In genomic region chr22:43128928-43129424, GRCh38 we compare ENCODE assay signal across 7 cellular contexts. TPM values are rescaled to one million over a fixed set of nuclear protein-coding genes. Genes with fewer than 3 reads are reported as not detected.
DNase-seq lines count a peak whose midpoint lies in the region; ATAC-seq and TF ChIP-seq lines count a peak whose summit lies in the region.
"Had no signal": no experiment of that assay in that cellular context is flagged by ENCODE, and none has a peak within 500 bp of the region (broad histone marks: within the 10 kb centered on the region; RNA-seq: fewer than 3 reads in every experiment).

No MANE protein-coding gene starts in this region.

- DNase-seq in GM13976 (ENCODE audit: low spot score) (peak; percentile 69), NCI-H2196 (lab: John Stamatoyannopoulos, UW; ENCODE audit: unreplicated experiment) (peak; percentile 85), lower lobe of right lung (no peak), heart left ventricle (no peak), amygdala (lab: John Stamatoyannopoulos, UW) (no peak)
- DNase-seq: GDM1 had no signal

- H3K36me3 ChIP-seq in lower lobe of right lung (peaks cover 21% of the 10 kb centered on the region), heart left ventricle (peaks cover 0 to 25% (median 12%) of the 10 kb centered on the region in 9 donors)

- ATAC-seq in lower lobe of right lung (peak; percentile 22 to 39), heart left ventricle (no peak), SK-N-SH treated with all-trans-retinoic acid at 6 μM for 48 hours (no peak)

- 73 to 81% (median 77%) methylated on average over 20 of the region's 20 CpGs for WGBS in heart left ventricle, 4 donors

- no peak overlapping the region for H3K27ac ChIP-seq in lower lobe of right lung
- no peak overlapping the region for H3K27ac ChIP-seq in heart left ventricle

- H3K4me3 ChIP-seq in lower lobe of right lung (no peak overlapping the region), heart left ventricle (no peak overlapping the region)

- peaks cover 19% of the 10 kb centered on the region for H3K4me1 ChIP-seq in lower lobe of right lung
- peaks cover 0 to 21% (median 9%) of the 10 kb centered on the region in 12 donors for H3K4me1 ChIP-seq in heart left ventricle

- in situ Hi-C loops in GM13976 (cut with MboI; ENCODE audit: low sequenced_read_pairs, unreplicated experiment) = no loop called here

- intact Hi-C loops in lower lobe of right lung (cut with DNase I) (no loop called here), heart left ventricle (cut with DNase I) (no loop called here)

- TF ChIP-seq CTCF in GM13976 (IDR thresholded peaks at IDR 0.05; ENCODE audit: borderline replicate concordance, control extremely low read depth, extremely low read depth, insufficient read depth, missing control alignments) = no peak
- no peak for TF ChIP-seq CTCF in lower lobe of right lung (IDR thresholded peaks at IDR 0.05)
- TF ChIP-seq CTCF in heart left ventricle (IDR thresholded peaks at IDR 0.05) = no peak

- TF ChIP-seq POLR2A in heart left ventricle (IDR thresholded peaks at IDR 0.05) = no peak

- H3K9me3 ChIP-seq in lower lobe of right lung = no peaks in the 10 kb centered on the region
- H3K9me3 ChIP-seq in heart left ventricle = no peaks in the 10 kb centered on the region

- H3K27me3 ChIP-seq in lower lobe of right lung (ENCODE audit: low read depth) = no peaks in the 10 kb centered on the region
- no peaks in the 10 kb centered on the region for H3K27me3 ChIP-seq in heart left ventricle

TF ChIP-seq in SK-N-SH treated with all-trans-retinoic acid at 6 μM for 48 hours, 23 proteins besides CTCF, POLR2A, EP300 and RAD21:
- TF ChIP-seq TSHZ2 (CRISPR knock-in tag; IDR thresholded peaks at IDR 0.05) (no peak), GLIS3 (CRISPR knock-in tag; IDR thresholded peaks at IDR 0.05) (no peak), ZNF8 (CRISPR knock-in tag; IDR thresholded peaks at IDR 0.05) (no peak), TOX (CRISPR knock-in tag; IDR thresholded peaks at IDR 0.05; ENCODE audit: borderline replicate concordance) (no peak), BACH2 (CRISPR knock-in tag; IDR thresholded peaks at IDR 0.05; ENCODE audit: borderline replicate concordance) (no peak), ZNF70 (CRISPR knock-in tag; IDR thresholded peaks at IDR 0.05) (no peak), ZC3H10 (CRISPR knock-in tag; IDR thresholded peaks at IDR 0.05) (no peak), PPARA (CRISPR knock-in tag; IDR thresholded peaks at IDR 0.05; ENCODE audit: borderline replicate concordance) (no peak), ZFP3 (CRISPR knock-in tag; IDR thresholded peaks at IDR 0.05) (no peak), CSRNP3 (CRISPR knock-in tag; IDR thresholded peaks at IDR 0.05) (no peak)
TF ChIP-seq in SK-N-SH treated with all-trans-retinoic acid at 6 μM for 48 hours: peak in this region for 0.

RNA-seq across cellular contexts. Expression of gene MCAT, which starts 14.2 kb away (rescaled TPM):
- total RNA-seq in lower lobe of right lung (11.7 TPM), heart left ventricle (10 to 100 TPM; 13.4 to 31.1 (median 15.7) TPM)
- 10 to 100 TPM; 13.4 to 32.6 TPM for polyA plus RNA-seq in heart left ventricle

RNA-seq across cellular contexts. Expression of gene BIK, which starts 18.4 kb away (rescaled TPM):
- total RNA-seq in lower lobe of right lung (1.6 TPM), heart left ventricle (under 1 TPM in 2 of 9 donors, not detected in 7; 0.23 to 0.88 TPM)
- under 1 TPM; 0.28 to 0.65 TPM for polyA plus RNA-seq in heart left ventricle

RNA-seq across cellular contexts. Expression of gene TSPO, which starts 22.4 kb away (rescaled TPM):
- total RNA-seq in lower lobe of right lung = 294 TPM
- total RNA-seq in heart left ventricle = 100 to 1,000 TPM in 7 of 9 donors, 10 to 100 TPM in 2; 69.0 to 335 (median 112) TPM
- polyA plus RNA-seq in heart left ventricle = 100 to 1,000 TPM; 218 TPM

RNA-seq across cellular contexts. Expression of gene TTLL1, which starts 39.8 kb away (rescaled TPM):
- total RNA-seq in lower lobe of right lung (5.4 TPM), heart left ventricle (10 to 100 TPM in 4 of 9 donors, 1 to 10 TPM in 5; 4.4 to 13.2 (median 8.4) TPM)
- 1 to 10 TPM; 4.7 to 5.2 TPM for polyA plus RNA-seq in heart left ventricle

RNA-seq across cellular contexts. Expression of gene TTLL12, which starts 58.0 kb away (rescaled TPM):
- total RNA-seq in lower lobe of right lung (21.6 TPM), heart left ventricle (10 to 100 TPM in 7 of 9 donors, 1 to 10 TPM in 2; 8.6 to 21.5 (median 11.9) TPM)
- polyA plus RNA-seq in heart left ventricle = 10 to 100 TPM in 1 of 2 donors, 1 to 10 TPM in 1; 8.0 to 29.0 TPM

Comparison
In these comparisons a context has a peak if more than half of its experiments do, and no peak if none do; other contexts are left out.
1. DNase-seq: peak in GM13976 (single experiment) and NCI-H2196 (single experiment); none in lower lobe of right lung (single experiment), heart left ventricle (0 of 5) and amygdala (0 of 56).
2. ATAC-seq: peak in lower lobe of right lung (2 of 2); none in heart left ventricle (0 of 4) and SK-N-SH treated with all-trans-retinoic acid at 6 μM for 48 hours (single experiment).